In genomic region chr19:58513213-58513693, GRCh38 we compare ENCODE assay signal across 9 cellular contexts. TPM values are rescaled to one million over a fixed set of nuclear protein-coding genes. Genes with fewer than 3 reads are reported as not detected.
A peak's percentile ranks its signal among the peaks of the same experiment; 100 is the strongest.
DNase-seq lines count a peak whose midpoint lies in the region; ATAC-seq and TF ChIP-seq lines count a peak whose summit lies in the region.
"Had no signal": no experiment of that assay in that cellular context is flagged by ENCODE, and none has a peak within 500 bp of the region (broad histone marks: within the 10 kb centered on the region; RNA-seq: fewer than 3 reads in every experiment).

No MANE protein-coding gene starts in this region.

- no peak for DNase-seq in RWPE1 (ENCODE audit: low spot score)
- DNase-seq in left ventricle myocardium inferior, result no peak
- no peak for DNase-seq in T1000 (lab: John Stamatoyannopoulos, UW)
- no peak for DNase-seq in midbrain (lab: John Stamatoyannopoulos, UW)
- DNase-seq in NCI-H1048 (lab: John Stamatoyannopoulos, UW), result no peak

- TF ChIP-seq CTCF in RWPE1 (conservative IDR thresholded peaks at IDR 0.05; ENCODE audit: low read depth), result no peak
- TF ChIP-seq CTCF in left ventricle myocardium inferior (IDR thresholded peaks at IDR 0.05; ENCODE audit: borderline replicate concordance), result no peak

- peak overlapping the region; percentile 84 for H3K4me3 Mint-ChIP-seq in stimulated activated memory B cell treated with anti-CD40 and anti-IgM and Interleukin-4, amounts not matched to agents 10 μg/mL and 1 μg/mL and 100 μg/mL, for 72 hours

- peaks cover 23% of the 10 kb centered on the region for H3K36me3 ChIP-seq in left ventricle myocardium inferior

- intact Hi-C loops in left ventricle myocardium inferior (cut with micrococcal nuclease), result no loop called here

- POLR2A ChIA-PET in RWPE1 (lab: Yijun Ruan, JAX; ENCODE audit: low non-redundant PET), result interaction anchor here (0.6 to 1.7 kb wide), 3 partner anchors 13 to 42 kb away, joined by 3 to 5 read pairs (median 3); partner anchors contain the start of gene CHMP2A

- H3K4me3 ChIP-seq in left ventricle myocardium inferior, result no peak overlapping the region
- H3K4me3 ChIP-seq: SJSA1 had no signal

- peaks cover 49% of the 10 kb centered on the region for H3K4me1 ChIP-seq in left ventricle myocardium inferior

- peak overlapping the region; percentile 77 for H3K27ac ChIP-seq in RWPE1
- peak overlapping the region; percentile 78 for H3K27ac ChIP-seq in left ventricle myocardium inferior (replicated peaks)
- H3K27ac ChIP-seq: SJSA1 had no signal

- ATAC-seq in GM19351 (IDR thresholded peaks at IDR 0.05; ENCODE audit: unreplicated experiment), result peak; percentile 5
- ATAC-seq in stimulated activated memory B cell treated with anti-CD40 and anti-IgM and Interleukin-4, amounts not matched to agents 10 μg/mL and 1 μg/mL and 100 μg/mL, for 72 hours, result no peak
- ATAC-seq in HG02798 (IDR thresholded peaks at IDR 0.05; ENCODE audit: poor library complexity, unreplicated experiment), result no peak

- no peaks in the 10 kb centered on the region for H3K9me3 ChIP-seq in left ventricle myocardium inferior (replicated peaks)
- H3K9me3 ChIP-seq: SJSA1 had no signal

- peaks cover 39% of the 10 kb centered on the region for H3K4me1 Mint-ChIP-seq in stimulated activated memory B cell treated with anti-CD40 and anti-IgM and Interleukin-4, amounts not matched to agents 10 μg/mL and 1 μg/mL and 100 μg/mL, for 72 hours

- H3K27me3 ChIP-seq in left ventricle myocardium inferior (ENCODE audit: low read depth), result no peaks in the 10 kb centered on the region
- H3K27me3 ChIP-seq: SJSA1 had no signal

- H3K27me3 Mint-ChIP-seq in stimulated activated memory B cell treated with anti-CD40 and anti-IgM and Interleukin-4, amounts not matched to agents 10 μg/mL and 1 μg/mL and 100 μg/mL, for 72 hours, result no peaks in the 10 kb centered on the region

- H3K9me3 Mint-ChIP-seq in stimulated activated memory B cell treated with anti-CD40 and anti-IgM and Interleukin-4, amounts not matched to agents 10 μg/mL and 1 μg/mL and 100 μg/mL, for 72 hours, result no peaks in the 10 kb centered on the region

- peaks cover 23% of the 10 kb centered on the region for H3K36me3 Mint-ChIP-seq in stimulated activated memory B cell treated with anti-CD40 and anti-IgM and Interleukin-4, amounts not matched to agents 10 μg/mL and 1 μg/mL and 100 μg/mL, for 72 hours

- peak overlapping the region; percentile 89 for H3K27ac Mint-ChIP-seq in stimulated activated memory B cell treated with anti-CD40 and anti-IgM and Interleukin-4, amounts not matched to agents 10 μg/mL and 1 μg/mL and 100 μg/mL, for 72 hours

- CTCF ChIA-PET in RWPE1 (lab: Yijun Ruan, JAX), result interaction anchor here (0.7 kb wide), 1 partner anchor 61 kb away, joined by 3 read pairs; no protein-coding TSS in a partner anchor

RNA-seq across cellular contexts. Expression of gene SLC27A5, which starts 1.5 kb away (rescaled TPM):
- 4.1 TPM for total RNA-seq in left ventricle myocardium inferior

RNA-seq across cellular contexts. Expression of gene ZBTB45, which starts 6.4 kb away (rescaled TPM):
- total RNA-seq in left ventricle myocardium inferior, result 10.2 TPM

RNA-seq across cellular contexts. Expression of gene TRIM28, which starts 30.6 kb away (rescaled TPM):
- total RNA-seq in left ventricle myocardium inferior, result 136 TPM

RNA-seq across cellular contexts. Expression of gene ZNF446, which starts 37.1 kb away (rescaled TPM):
- 4.9 TPM for total RNA-seq in left ventricle myocardium inferior

RNA-seq across cellular contexts. Expression of gene CHMP2A, which starts 41.7 kb away (rescaled TPM):
- total RNA-seq in left ventricle myocardium inferior, result 124 TPM
